ENCODE assay signal across 1 cellular context in genomic region chr5:10307206-10308148, GRCh38.
TF ChIP-seq lines count a peak whose summit lies in the region.

Gene CMBL (minus strand): TSS chr5:10307902. CDS start chr5:10290762, 17,140 bp downstream.

TF ChIP-seq in K562, 482 proteins besides CTCF, POLR2A, EP300 and RAD21 (continued from another document and continues in another):
- TF ChIP-seq CUX1 (CRISPR knock-in tag; IDR thresholded peaks at IDR 0.05) (no peak), JUNB (CRISPR knock-in tag; conservative IDR thresholded peaks at IDR 0.05) (no peak), SNIP1 (IDR thresholded peaks at IDR 0.05; ENCODE audit: low read depth) (no peak), ZBTB43 (CRISPR knock-in tag; IDR thresholded peaks at IDR 0.05) (no peak), PHF21A (IDR thresholded peaks at IDR 0.05; ENCODE audit: borderline replicate concordance, low read depth) (peak; percentile 82; the same call in 1 of the 2 replicates), ZNF347 (CRISPR knock-in tag; IDR thresholded peaks at IDR 0.05; ENCODE audit: low read depth) (no peak), ZKSCAN8 (CRISPR knock-in tag; IDR thresholded peaks at IDR 0.05) (no peak), PHTF2 (CRISPR knock-in tag; IDR thresholded peaks at IDR 0.05) (no peak), HSF4 (CRISPR knock-in tag; IDR thresholded peaks at IDR 0.05; ENCODE audit: borderline replicate concordance) (no peak), RBM25 (IDR thresholded peaks at IDR 0.05; ENCODE audit: low read depth, low read length, severe bottlenecking) (peak; percentile 55), ELK1 (CRISPR knock-in tag; IDR thresholded peaks at IDR 0.05) (no peak), ZHX1 (conservative IDR thresholded peaks at IDR 0.05; ENCODE audit: low read length) (no peak), ID3 (CRISPR knock-in tag; IDR thresholded peaks at IDR 0.05) (no peak), ID3 (tag; IDR thresholded peaks at IDR 0.05) (0 out of 2 replicates have a peak, but pooled peaks have one; percentile 67), SP1 (CRISPR knock-in tag; IDR thresholded peaks at IDR 0.05) (no peak; the same call in 1 of the 2 replicates), SAFB (IDR thresholded peaks at IDR 0.05; ENCODE audit: borderline replicate concordance, low read depth, low read length) (peak; percentile 92), WHSC1 (IDR thresholded peaks at IDR 0.05; ENCODE audit: low read length) (no peak), TAF9B (IDR thresholded peaks at IDR 0.05; ENCODE audit: partially characterized antibody) (peak; percentile 56), ZNF449 (CRISPR knock-in tag; IDR thresholded peaks at IDR 0.05) (no peak), CBX5 (IDR thresholded peaks at IDR 0.05; ENCODE audit: borderline replicate concordance, low read depth) (no peak), CREB3 (tag; conservative IDR thresholded peaks at IDR 0.05; ENCODE audit: low read depth) (no peak), MAX (CRISPR knock-in tag; IDR thresholded peaks at IDR 0.05) (peak; percentile 84), MAZ (CRISPR knock-in tag; conservative IDR thresholded peaks at IDR 0.05 in 1 of 2, IDR thresholded peaks at IDR 0.05 in 1 of 2) (peak; percentile 84 to 97), SNAPC5 (CRISPR knock-in tag; IDR thresholded peaks at IDR 0.05) (no peak), GATA2 (CRISPR knock-in tag; IDR thresholded peaks at IDR 0.05) (no peak), PTBP1 (IDR thresholded peaks at IDR 0.05; ENCODE audit: low read depth, low read length) (no peak), ZNF740 (CRISPR knock-in tag; IDR thresholded peaks at IDR 0.05) (no peak), ZNF740 (tag; IDR thresholded peaks at IDR 0.05) (no peak), ZNF41 (CRISPR knock-in tag; conservative IDR thresholded peaks at IDR 0.05) (no peak), ZEB2 (IDR thresholded peaks at IDR 0.05) (peak; percentile 84), RNF2 (IDR thresholded peaks at IDR 0.05) (peak; percentile 74), CTBP1 (IDR thresholded peaks at IDR 0.05; ENCODE audit: borderline replicate concordance) (peak; percentile 89), U2AF1 (optimal IDR thresholded peaks at IDR 0.05; ENCODE audit: low read depth, low read length) (peak; percentile 54), ZNF165 (CRISPR knock-in tag; IDR thresholded peaks at IDR 0.05; ENCODE audit: borderline replicate concordance) (no peak), BDP1 (IDR thresholded peaks at IDR 0.05; ENCODE audit: insufficient read depth, insufficient read length) (no peak), RBM34 (IDR thresholded peaks at IDR 0.05; ENCODE audit: borderline replicate concordance, insufficient read depth, low read length) (no peak), FOXP1 (CRISPR knock-in tag; IDR thresholded peaks at IDR 0.05) (peak; percentile 55), REST (CRISPR knock-in tag; IDR thresholded peaks at IDR 0.05; ENCODE audit: low read depth) (0 out of 2 replicates have a peak, but pooled peaks have one; percentile 51), ZNF23 (CRISPR knock-in tag; IDR thresholded peaks at IDR 0.05) (no peak), TCFL5 (CRISPR knock-in tag; conservative IDR thresholded peaks at IDR 0.05) (no peak), GABPB1 (CRISPR knock-in tag; IDR thresholded peaks at IDR 0.05) (peak; percentile 53; the same call in 1 of the 2 replicates), ZNF644 (tag; IDR thresholded peaks at IDR 0.05; ENCODE audit: low read depth) (no peak), ZNF174 (CRISPR knock-in tag; IDR thresholded peaks at IDR 0.05) (no peak), ATF4 (CRISPR knock-in tag; IDR thresholded peaks at IDR 0.05) (no peak), POLR2B (IDR thresholded peaks at IDR 0.05; ENCODE audit: low read depth, partially characterized antibody) (peak; percentile 76), MTA3 (IDR thresholded peaks at IDR 0.05; ENCODE audit: borderline replicate concordance) (peak; percentile 94)
